Comparison of ENCODE assay signal across 8 cellular contexts in the genomic region with DNA sequence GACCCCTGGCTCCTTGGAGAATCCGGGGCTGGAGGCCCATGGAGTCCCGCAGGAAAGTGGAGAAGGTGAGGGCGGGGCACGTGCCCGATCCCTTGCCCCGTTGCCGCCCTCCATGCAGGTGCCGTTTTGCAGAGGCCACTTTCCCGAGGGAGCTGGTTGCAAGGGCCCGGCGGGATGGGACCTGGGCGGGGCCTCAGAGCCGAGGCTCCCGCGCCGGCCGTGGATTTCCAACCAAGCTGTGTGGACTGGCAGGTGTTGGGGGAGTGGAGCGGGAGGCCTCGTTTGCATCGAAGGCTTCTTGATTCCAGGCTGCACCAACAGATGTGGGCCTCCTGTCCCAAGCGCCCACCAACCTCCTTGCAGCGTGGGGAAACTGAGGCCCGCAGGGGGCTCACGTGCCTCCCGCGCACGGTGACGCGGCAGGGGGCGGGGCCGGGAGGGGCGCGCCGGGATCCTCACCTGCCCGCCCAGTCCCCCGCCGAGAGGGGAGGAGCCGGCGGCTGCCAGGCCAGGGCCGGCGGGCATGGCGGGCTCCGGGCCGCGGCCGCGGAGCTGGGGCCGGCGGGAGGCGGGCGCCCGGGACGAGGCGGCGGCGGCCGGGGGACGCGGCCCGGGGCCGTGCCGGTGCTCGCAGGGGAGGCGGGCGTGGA. TPM values are rescaled to one million over a fixed set of nuclear protein-coding genes. Genes with fewer than 3 reads are reported as not detected.
DNase-seq lines count a peak whose midpoint lies in the region; ATAC-seq and TF ChIP-seq lines count a peak whose summit lies in the region.

No MANE protein-coding gene starts in this region.

- peak overlapping the region; percentile 54 to 64; a peak in 3 of 4 replicates for H3K4me3 ChIP-seq in SK-N-SH (ENCODE audit: low read depth in 2 of 2, low read length in 1 of 2)
- peak overlapping the region; percentile 60 to 66 for H3K4me3 ChIP-seq in esophagus (ENCODE audit: low read depth in 1 of 2, low read length in 2 of 2)

- no peak for ATAC-seq in GM19328 (IDR thresholded peaks at IDR 0.05; ENCODE audit: unreplicated experiment)

- DNase-seq in GM10248 (ENCODE audit: extremely low spot score) (peak; percentile 56), SK-N-SH (peak; percentile 95), neural crest cell (ENCODE audit: low read depth, low spot score) (no peak), posterior vena cava (ENCODE audit: low spot score) (no peak), caudate nucleus (lab: John Stamatoyannopoulos, UW) (no peak)

- H3K9me3 ChIP-seq in SK-N-SH (peaks cover 5% of the 10 kb centered on the region; the same call in 1 of the 2 replicates), esophagus (ENCODE audit: control insufficient read depth in 2 of 2, insufficient read depth in 1 of 2, low read depth in 1 of 2, low read length in 1 of 2) (no peaks in the 10 kb centered on the region)

- intact Hi-C loops in posterior vena cava (cut with DNase I): no loop called here

- no peaks in the 10 kb centered on the region for H3K27me3 ChIP-seq in SK-N-SH (ENCODE audit: insufficient read depth)
- H3K27me3 ChIP-seq in esophagus (ENCODE audit: control insufficient read depth in 1 of 2, insufficient read depth in 2 of 2, low read length in 2 of 2): no peaks in the 10 kb centered on the region

- H3F3A ChIP-seq in SK-N-SH (replicated peaks; ENCODE audit: insufficient read depth): peaks cover 4% of the 10 kb centered on the region

- peak overlapping the region; percentile 74; the same call in 1 of the 2 replicates for H2AFZ ChIP-seq in SK-N-SH (ENCODE audit: low read depth)

- CTCF ChIA-PET in GM10248 (lab: Yijun Ruan, JAX): interaction anchor here (1.0 to 3.0 kb wide), 2 partner anchors 54 to 71 kb away, joined by 3 to 10 read pairs; no protein-coding TSS in a partner anchor
- CTCF ChIA-PET in SK-N-SH (lab: Yijun Ruan, JAX): interaction anchor here (0.6 to 2.0 kb wide), 5 partner anchors 13 to 137 kb away, joined by 3 to 11 read pairs (median 3); partner anchors contain the start of gene ADD1

- H3K4me2 ChIP-seq in SK-N-SH: peak overlapping the region; percentile 78

- TF ChIP-seq RAD21 in SK-N-SH (IDR thresholded peaks at IDR 0.05; ENCODE audit: low read length): no peak

- POLR2A ChIA-PET in GM10248 (lab: Yijun Ruan, JAX) (no interaction called here), SK-N-SH (lab: Yijun Ruan, JAX) (interaction anchor here (0.6 to 1.6 kb wide), 4 partner anchors 8 to 789 kb away, joined by 3 to 10 read pairs (median 6); no protein-coding TSS in a partner anchor)

- TF ChIP-seq CTCF in 22Rv1 (IDR thresholded peaks at IDR 0.05) (no peak), GM10248 (IDR thresholded peaks at IDR 0.05; ENCODE audit: control extremely low read depth, extremely low read depth, low read depth, missing control alignments) (no peak), SK-N-SH (IDR thresholded peaks at IDR 0.05) (no peak), neural crest cell (conservative IDR thresholded peaks at IDR 0.05) (no peak)

- no peaks in the 10 kb centered on the region for H3K27me3 Mint-ChIP-seq in neural crest cell (ENCODE audit: low read depth)

- H3K4me1 ChIP-seq in SK-N-SH (ENCODE audit: control insufficient read depth in 1 of 2, insufficient read depth in 2 of 2, low read depth in 1 of 2, low read length in 1 of 2) (peaks cover 0 to 21% of the 10 kb centered on the region in 2 experiments; a peak in 1 of 4 replicates), esophagus (ENCODE audit: control insufficient read depth in 2 of 2, insufficient read depth in 2 of 2, low read length in 1 of 2) (peaks cover 4 to 5% of the 10 kb centered on the region in 2 donors)

- H3K27ac Mint-ChIP-seq in neural crest cell (ENCODE audit: unreplicated experiment): no peak overlapping the region

- H3K9ac ChIP-seq in SK-N-SH: peak overlapping the region; percentile 84; the same call in 1 of the 2 replicates

- peaks cover 11% of the 10 kb centered on the region for H3K4me1 Mint-ChIP-seq in neural crest cell

- peaks cover 2 to 5% of the 10 kb centered on the region in 2 experiments for H3K36me3 ChIP-seq in SK-N-SH (replicated peaks in 1 of 2; ENCODE audit: control insufficient read depth in 1 of 2, insufficient read depth in 2 of 2, low read length in 1 of 2)
- peaks cover 0 to 17% of the 10 kb centered on the region in 2 donors for H3K36me3 ChIP-seq in esophagus (ENCODE audit: control insufficient read depth in 2 of 2, insufficient read depth in 2 of 2, low read length in 1 of 2)

- peaks cover 25% of the 10 kb centered on the region for H3K79me2 ChIP-seq in SK-N-SH (ENCODE audit: insufficient read depth)

- H3K27ac ChIP-seq in 22Rv1 (peak overlapping the region; percentile 84), SK-N-SH (ENCODE audit: low read depth in 2 of 2, low read length in 1 of 2) (peak overlapping the region in 1 of 2 experiments; percentile 64; a peak in 1 of 4 replicates), esophagus (ENCODE audit: low read depth in 2 of 2, low read length in 1 of 2) (no peak overlapping the region), caudate nucleus (ENCODE audit: low read depth, low read length) (no peak overlapping the region)

- H3K9me3 Mint-ChIP-seq in neural crest cell: peaks cover 9% of the 10 kb centered on the region

- no peaks in the 10 kb centered on the region for H4K20me1 ChIP-seq in SK-N-SH (ENCODE audit: insufficient read depth)

- no peaks in the 10 kb centered on the region for H3K9me2 ChIP-seq in SK-N-SH

- peaks cover 7% of the 10 kb centered on the region for H3K36me3 Mint-ChIP-seq in neural crest cell (ENCODE audit: low read depth)

- 15% methylated on average over 16 of the region's 65 CpGs for WGBS in SK-N-SH (ENCODE audit: low lambda C conversion rate)
- 8 to 16% methylated on average over 34 to 65 of the region's 65 CpGs for WGBS in esophagus, 2 donors

- H3K4me3 Mint-ChIP-seq in neural crest cell: peak overlapping the region; percentile 87

- TF ChIP-seq EP300 in SK-N-SH (IDR thresholded peaks at IDR 0.05; ENCODE audit: borderline replicate concordance in 1 of 2, low read depth in 1 of 2, low read length in 1 of 2): no peak

TF ChIP-seq in SK-N-SH, 30 proteins besides CTCF, POLR2A, EP300 and RAD21:
- TF ChIP-seq, protein P1, sequence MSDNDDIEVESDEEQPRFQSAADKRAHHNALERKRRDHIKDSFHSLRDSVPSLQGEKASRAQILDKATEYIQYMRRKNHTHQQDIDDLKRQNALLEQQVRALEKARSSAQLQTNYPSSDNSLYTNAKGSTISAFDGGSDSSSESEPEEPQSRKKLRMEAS (IDR thresholded peaks at IDR 0.05; ENCODE audit: low read depth): peak; percentile 71
- TF ChIP-seq USF1 (IDR thresholded peaks at IDR 0.05; ENCODE audit: borderline replicate concordance, low read depth) (peak; percentile 71), GATA2 (CRISPR knock-in tag; IDR thresholded peaks at IDR 0.05) (no peak)

RNA-seq across cellular contexts. Expression of gene SH3BP2, which starts 24.9 kb away (rescaled TPM):
- polyA plus RNA-seq in SK-N-SH (2012; rRNA removed) (25.2 and 26.8 TPM in 2 replicates), esophagus (10 to 100 TPM; 14.3 to 45.1 TPM)
- polyA plus RNA-seq in SK-N-SH (2012; cell fraction: cytosol; rRNA removed): 5.6 and 8.5 TPM in 2 replicates
- polyA plus RNA-seq in SK-N-SH (2012; cell fraction: nucleus; rRNA removed): 132 and 143 TPM in 2 replicates
- total RNA-seq in neural crest cell (34.8 and 39.1 TPM in 2 replicates), posterior vena cava (10 to 100 TPM; 47.8 to 52.4 TPM)

RNA-seq across cellular contexts. Expression of gene ADD1, which starts 25.8 kb away (rescaled TPM):
- polyA plus RNA-seq in SK-N-SH (2012; rRNA removed) (97.0 and 155 TPM in 2 replicates), esophagus (100 to 1,000 TPM; 102 to 156 TPM)
- 100 and 114 TPM in 2 replicates for polyA plus RNA-seq in SK-N-SH (2012; cell fraction: cytosol; rRNA removed)
- polyA plus RNA-seq in SK-N-SH (2012; cell fraction: nucleus; rRNA removed): 317 and 506 TPM in 2 replicates
- total RNA-seq in neural crest cell (230 and 236 TPM in 2 replicates), posterior vena cava (100 to 1,000 TPM; 297 to 327 TPM)

Comparison
In these comparisons a context has a peak if more than half of its experiments do, and no peak if none do; other contexts are left out.
1. DNase-seq: peak in GM10248 (single experiment) and SK-N-SH (single experiment); none in neural crest cell (single experiment), posterior vena cava (single experiment) and caudate nucleus (0 of 61).